ENCODE assay signal across 19 cellular contexts in genomic region chrX:44260609-44261008, GRCh38.
DNase-seq lines count a peak whose midpoint lies in the region; ATAC-seq and TF ChIP-seq lines count a peak whose summit lies in the region.
"Had no signal": no experiment of that assay in that cellular context is flagged by ENCODE, and none has a peak within 500 bp of the region (broad histone marks: within the 10 kb centered on the region; RNA-seq: fewer than 3 reads in every experiment).

No MANE protein-coding gene starts in this region.

- H3K4me3 Mint-ChIP-seq in activated naive CD8-positive, alpha-beta T cell treated with anti-CD3 and anti-CD28 coated beads, Interleukin-2, amount 10 ng/mL, durations not matched to agents 7 days and 5 days: no peak overlapping the region
- no peak overlapping the region for H3K4me3 Mint-ChIP-seq in activated naive CD8-positive, alpha-beta T cell treated with anti-CD3 and anti-CD28 coated beads for 36 hours
- peak overlapping the region in 3 of 5 donors; percentile 0 to 19 (median 14) for H3K4me3 Mint-ChIP-seq in immature natural killer cell
- no peak overlapping the region for H3K4me3 Mint-ChIP-seq in stimulated activated effector memory CD8-positive, alpha-beta T cell treated with anti-CD3 and anti-CD28 coated beads, Interleukin-12 subunit alpha, Interleukin-12 subunit beta, amount 100 ng/mL, for 72 hours
- H3K4me3 Mint-ChIP-seq: B cell; CD4-positive, alpha-beta T cell; CD8-positive, alpha-beta T cell had no signal

- H3K36me3 Mint-ChIP-seq in activated naive CD8-positive, alpha-beta T cell treated with anti-CD3 and anti-CD28 coated beads, Interleukin-2, amount 10 ng/mL, durations not matched to agents 7 days and 5 days: peaks cover 7% of the 10 kb centered on the region
- H3K36me3 Mint-ChIP-seq in activated naive CD8-positive, alpha-beta T cell treated with anti-CD3 and anti-CD28 coated beads for 36 hours: peaks cover 17% of the 10 kb centered on the region
- H3K36me3 Mint-ChIP-seq in immature natural killer cell: peaks cover 3 to 7% (median 7%) of the 10 kb centered on the region in 3 donors
- H3K36me3 Mint-ChIP-seq in stimulated activated effector memory CD8-positive, alpha-beta T cell treated with anti-CD3 and anti-CD28 coated beads, Interleukin-12 subunit alpha, Interleukin-12 subunit beta, amount 100 ng/mL, for 72 hours: no peaks in the 10 kb centered on the region

- H3K4me1 ChIP-seq in foreskin keratinocyte: no peaks in the 10 kb centered on the region
- H3K4me1 ChIP-seq: A549, Caco-2 had no signal

- no peak overlapping the region for H3K27ac Mint-ChIP-seq in activated naive CD8-positive, alpha-beta T cell treated with anti-CD3 and anti-CD28 coated beads, Interleukin-2, amount 10 ng/mL, durations not matched to agents 7 days and 5 days
- H3K27ac Mint-ChIP-seq in activated naive CD8-positive, alpha-beta T cell treated with anti-CD3 and anti-CD28 coated beads for 36 hours: no peak overlapping the region
- H3K27ac Mint-ChIP-seq in immature natural killer cell: peak overlapping the region in 2 of 6 donors; percentile 10 to 14
- no peak overlapping the region for H3K27ac Mint-ChIP-seq in stimulated activated effector memory CD8-positive, alpha-beta T cell treated with anti-CD3 and anti-CD28 coated beads, Interleukin-12 subunit alpha, Interleukin-12 subunit beta, amount 100 ng/mL, for 72 hours
- H3K27ac Mint-ChIP-seq: B cell; CD4-positive, alpha-beta T cell had no signal

- H3K27ac ChIP-seq in foreskin keratinocyte: no peak overlapping the region
- H3K27ac ChIP-seq: 22Rv1; A549; BLaER1 treated with 17β-estradiol and CSF1 and Interleukin-3, amounts not matched to agents 10 nM and 100 nM; C4-2B had no signal

- H3K27me3 ChIP-seq in foreskin keratinocyte: no peaks in the 10 kb centered on the region
- H3K27me3 ChIP-seq: BLaER1 treated with 17β-estradiol and CSF1 and Interleukin-3, amounts not matched to agents 10 nM and 100 nM had no signal

- peaks cover 23% of the 10 kb centered on the region for H3K4me1 Mint-ChIP-seq in activated naive CD8-positive, alpha-beta T cell treated with anti-CD3 and anti-CD28 coated beads, Interleukin-2, amount 10 ng/mL, durations not matched to agents 7 days and 5 days
- peaks cover 25% of the 10 kb centered on the region for H3K4me1 Mint-ChIP-seq in activated naive CD8-positive, alpha-beta T cell treated with anti-CD3 and anti-CD28 coated beads for 36 hours
- H3K4me1 Mint-ChIP-seq in immature natural killer cell: peaks cover 49 to 71% of the 10 kb centered on the region in 2 donors
- H3K4me1 Mint-ChIP-seq in stimulated activated effector memory CD8-positive, alpha-beta T cell treated with anti-CD3 and anti-CD28 coated beads, Interleukin-12 subunit alpha, Interleukin-12 subunit beta, amount 100 ng/mL, for 72 hours: peaks cover 13% of the 10 kb centered on the region

- no peak for TF ChIP-seq CTCF in foreskin keratinocyte (conservative IDR thresholded peaks at IDR 0.05)

- H3K27me3 Mint-ChIP-seq in activated naive CD8-positive, alpha-beta T cell treated with anti-CD3 and anti-CD28 coated beads, Interleukin-2, amount 10 ng/mL, durations not matched to agents 7 days and 5 days: no peaks in the 10 kb centered on the region
- no peaks in the 10 kb centered on the region for H3K27me3 Mint-ChIP-seq in activated naive CD8-positive, alpha-beta T cell treated with anti-CD3 and anti-CD28 coated beads for 36 hours
- H3K27me3 Mint-ChIP-seq in immature natural killer cell (ENCODE audit: low read depth in 3 of 3): peaks cover 0 to 3% (median 3%) of the 10 kb centered on the region in 3 donors
- H3K27me3 Mint-ChIP-seq: B cell; CD4-positive, alpha-beta T cell had no signal

- H3K4me3 ChIP-seq in Jurkat, Clone E6-1 (ENCODE audit: low read length): no peak overlapping the region
- H3K4me3 ChIP-seq: A549; BLaER1 treated with 17β-estradiol and CSF1 and Interleukin-3, amounts not matched to agents 10 nM and 100 nM had no signal

- POLR2A ChIA-PET in activated naive CD8-positive, alpha-beta T cell treated with anti-CD3 and anti-CD28 coated beads, Interleukin-2, amount 10 ng/mL, durations not matched to agents 7 days and 5 days (lab: Charles Lee): no interaction called here

- peaks cover 8% of the 10 kb centered on the region for H3K9me3 Mint-ChIP-seq in activated naive CD8-positive, alpha-beta T cell treated with anti-CD3 and anti-CD28 coated beads, Interleukin-2, amount 10 ng/mL, durations not matched to agents 7 days and 5 days
- peaks cover 10% of the 10 kb centered on the region for H3K9me3 Mint-ChIP-seq in activated naive CD8-positive, alpha-beta T cell treated with anti-CD3 and anti-CD28 coated beads for 36 hours
- H3K9me3 Mint-ChIP-seq in immature natural killer cell: peaks cover 2 to 13% (median 6%) of the 10 kb centered on the region in 6 donors
- peaks cover 5% of the 10 kb centered on the region for H3K9me3 Mint-ChIP-seq in stimulated activated effector memory CD8-positive, alpha-beta T cell treated with anti-CD3 and anti-CD28 coated beads, Interleukin-12 subunit alpha, Interleukin-12 subunit beta, amount 100 ng/mL, for 72 hours

- no peak for DNase-seq in activated naive CD8-positive, alpha-beta T cell treated with anti-CD3 and anti-CD28 coated beads, Interleukin-2, amount 10 ng/mL, durations not matched to agents 7 days and 5 days
- no peak for DNase-seq in activated naive CD8-positive, alpha-beta T cell treated with anti-CD3 and anti-CD28 coated beads for 36 hours
- peak; percentile 57 for DNase-seq in Jurkat, Clone E6-1 (ENCODE audit: low read depth, low spot score)
- no peak for DNase-seq in immature natural killer cell
- DNase-seq in stimulated activated effector memory CD8-positive, alpha-beta T cell treated with anti-CD3 and anti-CD28 coated beads, Interleukin-12 subunit alpha, Interleukin-12 subunit beta, amount 100 ng/mL, for 72 hours (ENCODE audit: low spot score in 2 of 2): no peak
- DNase-seq in foreskin keratinocyte: no peak
- DNase-seq: AML-193; Caco-2; Calu3; CD4-positive, alpha-beta T cell; CD8-positive, alpha-beta T cell; DMS79 treated with DMSO at 0.1 percent for 48 hours; GF-D8 had no signal

- peak; percentile 60 for ATAC-seq in activated naive CD8-positive, alpha-beta T cell treated with anti-CD3 and anti-CD28 coated beads, Interleukin-2, amount 10 ng/mL, durations not matched to agents 7 days and 5 days (ENCODE audit: low read depth)
- peak; percentile 60 for ATAC-seq in stimulated activated effector memory CD8-positive, alpha-beta T cell treated with anti-CD3 and anti-CD28 coated beads, Interleukin-12 subunit alpha, Interleukin-12 subunit beta, amount 100 ng/mL, for 72 hours
- ATAC-seq in foreskin keratinocyte: no peak
- no peak for ATAC-seq in HG02610 (IDR thresholded peaks at IDR 0.05; ENCODE audit: unreplicated experiment)
- ATAC-seq: A549; CD8-positive, alpha-beta T cell had no signal

Comparison
In these comparisons a context has a peak if more than half of its experiments do, and no peak if none do; other contexts are left out.
1. ATAC-seq: peak in activated naive CD8-positive, alpha-beta T cell treated with anti-CD3 and anti-CD28 coated beads, Interleukin-2, amount 10 ng/mL, durations not matched to agents 7 days and 5 days (single experiment) and stimulated activated effector memory CD8-positive, alpha-beta T cell treated with anti-CD3 and anti-CD28 coated beads, Interleukin-12 subunit alpha, Interleukin-12 subunit beta, amount 100 ng/mL, for 72 hours (single experiment); none in foreskin keratinocyte (single experiment) and HG02610 (single experiment).
2. H3K4me3 Mint-ChIP-seq: peak in immature natural killer cell (3 of 5); none in activated naive CD8-positive, alpha-beta T cell treated with anti-CD3 and anti-CD28 coated beads, Interleukin-2, amount 10 ng/mL, durations not matched to agents 7 days and 5 days (single experiment), activated naive CD8-positive, alpha-beta T cell treated with anti-CD3 and anti-CD28 coated beads for 36 hours (single experiment) and stimulated activated effector memory CD8-positive, alpha-beta T cell treated with anti-CD3 and anti-CD28 coated beads, Interleukin-12 subunit alpha, Interleukin-12 subunit beta, amount 100 ng/mL, for 72 hours (single experiment).